8 cellular contexts compared by ENCODE assay signal in the genomic region with DNA sequence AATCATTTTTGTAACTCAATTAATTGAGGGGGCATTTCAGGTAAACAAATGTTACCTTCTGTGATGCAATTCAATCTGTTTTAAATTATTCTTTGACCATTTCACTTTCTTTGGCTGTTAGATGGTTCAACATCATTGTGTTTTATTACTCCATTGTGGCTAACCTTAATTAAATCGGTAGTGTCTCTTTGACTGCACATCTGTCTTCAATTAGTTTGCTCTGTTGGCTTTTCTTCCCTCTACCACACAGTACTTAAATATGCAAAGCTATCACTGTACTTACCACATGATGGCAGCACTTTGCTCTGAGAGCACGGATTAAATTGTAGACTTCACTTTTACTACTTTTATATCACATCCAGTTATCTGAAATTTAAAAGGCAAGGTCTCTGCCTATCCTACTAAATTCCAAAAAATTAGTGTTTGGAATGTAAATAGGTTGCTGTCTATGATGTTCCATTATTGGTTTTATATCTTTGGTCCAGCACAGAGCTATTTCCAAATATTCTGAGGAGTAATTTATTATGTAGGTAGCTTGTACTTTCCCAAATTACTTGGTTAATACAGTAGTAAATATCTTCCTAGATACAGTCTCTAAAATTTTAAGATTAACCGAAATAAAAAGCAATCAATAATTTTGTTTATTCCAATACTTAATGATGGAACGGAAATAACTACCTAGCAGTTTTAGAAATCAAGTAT.
A peak's percentile ranks its signal among the peaks of the same experiment; 100 is the strongest.
DNase-seq lines count a peak whose midpoint lies in the region; ATAC-seq and TF ChIP-seq lines count a peak whose summit lies in the region.

No MANE protein-coding gene starts in this region.

- no peak overlapping the region for H3K4me2 ChIP-seq in parathyroid adenoma (ENCODE audit: low read length)

- H3K4me3 ChIP-seq in epithelial cell of proximal tubule (ENCODE audit: low read depth, low read length) (no peak overlapping the region), parathyroid adenoma (ENCODE audit: low read depth, low read length) (no peak overlapping the region)

- H2AFZ ChIP-seq in parathyroid adenoma, result no peak overlapping the region

- H3K9me3 ChIP-seq in parathyroid adenoma (ENCODE audit: control insufficient read depth, low read length), result no peaks in the 10 kb centered on the region

- TF ChIP-seq CTCF in epithelial cell of proximal tubule (conservative IDR thresholded peaks at IDR 0.05; ENCODE audit: low read depth, low read length) (peak; percentile 87), parathyroid adenoma (IDR thresholded peaks at IDR 0.05) (peak; percentile 61)

- peak; percentile 65 for DNase-seq in GM03348 (ENCODE audit: low spot score)
- DNase-seq in LoVo (ENCODE audit: low spot score), result peak; percentile 66
- DNase-seq in RKO (ENCODE audit: low spot score), result peak; percentile 79
- DNase-seq in epithelial cell of proximal tubule (ENCODE audit: low read depth), result peak; percentile 13
- no peak for DNase-seq in activated effector memory CD4-positive, alpha-beta T cell treated with Interleukin-2 at 50 U/mL for 16 hours
- no peak for DNase-seq in stimulated activated naive CD4-positive, alpha-beta T cell (lab: John Stamatoyannopoulos, UW)

- peak; percentile 68 for ATAC-seq in GM21737 (IDR thresholded peaks at IDR 0.05; ENCODE audit: unreplicated experiment)

- H3K4me1 ChIP-seq in parathyroid adenoma, result no peaks in the 10 kb centered on the region

- H3K36me3 ChIP-seq in parathyroid adenoma (ENCODE audit: control insufficient read depth, insufficient read depth, low read length), result no peaks in the 10 kb centered on the region

- H3K9ac ChIP-seq in parathyroid adenoma, result no peak overlapping the region

- H3K79me2 ChIP-seq in parathyroid adenoma, result no peaks in the 10 kb centered on the region

- H3K27me3 ChIP-seq in parathyroid adenoma (ENCODE audit: control insufficient read depth, insufficient read depth, low read length), result no peaks in the 10 kb centered on the region

- no peak overlapping the region for H3K27ac ChIP-seq in parathyroid adenoma

Comparison
In these comparisons a context has a peak if more than half of its experiments do, and no peak if none do; other contexts are left out.
1. DNase-seq: peak in GM03348 (single experiment), LoVo (single experiment), RKO (single experiment) and epithelial cell of proximal tubule (single experiment); none in activated effector memory CD4-positive, alpha-beta T cell treated with Interleukin-2 at 50 U/mL for 16 hours (single experiment) and stimulated activated naive CD4-positive, alpha-beta T cell (0 of 6).